Comparison of ENCODE assay signal across 9 cellular contexts in genomic region chr10:71696635-71697326, GRCh38. TPM values are rescaled to one million over a fixed set of nuclear protein-coding genes. Genes with fewer than 3 reads are reported as not detected.
A peak's percentile ranks its signal among the peaks of the same experiment; 100 is the strongest.
DNase-seq lines count a peak whose midpoint lies in the region; ATAC-seq and TF ChIP-seq lines count a peak whose summit lies in the region.
"Had no signal": no experiment of that assay in that cellular context is flagged by ENCODE, and none has a peak within 500 bp of the region (broad histone marks: within the 10 kb centered on the region; RNA-seq: fewer than 3 reads in every experiment).

No MANE protein-coding gene starts in this region.

- ATAC-seq in CD4-positive, CD25-positive, alpha-beta regulatory T cell (ENCODE audit: low read depth in 2 of 2): peak; percentile 61 to 67
- ATAC-seq in HG03135 (IDR thresholded peaks at IDR 0.05; ENCODE audit: unreplicated experiment) (no peak), HG03457 (IDR thresholded peaks at IDR 0.05; ENCODE audit: unreplicated experiment) (no peak)

- TF ChIP-seq CTCF in HL-60 (IDR thresholded peaks at IDR 0.05; ENCODE audit: insufficient read depth, low read length) (peak; percentile 86), ascending aorta (IDR thresholded peaks at IDR 0.05) (peak; percentile 59 to 75 (median 66))

- no peak overlapping the region for H3K4me3 ChIP-seq in CD4-positive, CD25-positive, alpha-beta regulatory T cell (ENCODE audit: low read depth, low read length)
- H3K4me3 ChIP-seq in HL-60 (replicated peaks; ENCODE audit: insufficient read depth, low read length) (no peak overlapping the region), ascending aorta (no peak overlapping the region)
- H3K4me3 ChIP-seq: skin epidermis had no signal

- peak; percentile 41 to 58 (median 53) for DNase-seq in CD4-positive, CD25-positive, alpha-beta regulatory T cell
- peak in 1 of 2 experiments; percentile 63 for DNase-seq in HL-60 (ENCODE audit: low read depth in 1 of 2, low spot score in 1 of 2)
- peak in 4 of 5 donors; percentile 43 to 62 (median 48) for DNase-seq in T-helper 1 cell
- DNase-seq in ascending aorta (ENCODE audit: low spot score in 2 of 2): no peak
- DNase-seq in iPS-NIHi11 (ENCODE audit: low spot score): peak; percentile 90
- DNase-seq in stimulated activated CD4-positive, alpha-beta T cell treated with anti-CD3 and anti-CD28 coated beads, Interleukin-2, amount 100 ng/mL, for 24 hours: peak; percentile 74 to 80

- H3K9me3 Mint-ChIP-seq in CD4-positive, CD25-positive, alpha-beta regulatory T cell: no peaks in the 10 kb centered on the region

- intact Hi-C loops in ascending aorta (cut with DNase I): no loop called here

- H3K27ac ChIP-seq in CD4-positive, CD25-positive, alpha-beta regulatory T cell (ENCODE audit: insufficient read depth, low read length, poor library complexity, severe bottlenecking): no peak overlapping the region
- H3K27ac ChIP-seq in HL-60 (replicated peaks) (no peak overlapping the region), ascending aorta (no peak overlapping the region)

- no peaks in the 10 kb centered on the region for H3K36me3 Mint-ChIP-seq in CD4-positive, CD25-positive, alpha-beta regulatory T cell

- no peaks in the 10 kb centered on the region for H3K9me3 ChIP-seq in CD4-positive, CD25-positive, alpha-beta regulatory T cell (ENCODE audit: control insufficient read depth in 2 of 2, low read length in 2 of 2)
- H3K9me3 ChIP-seq in ascending aorta: no peaks in the 10 kb centered on the region

- no peaks in the 10 kb centered on the region for H3K27me3 ChIP-seq in CD4-positive, CD25-positive, alpha-beta regulatory T cell (ENCODE audit: control insufficient read depth, insufficient read depth, low read length)
- H3K27me3 ChIP-seq in HL-60 (ENCODE audit: insufficient read depth, poor library complexity, severe bottlenecking): no peaks in the 10 kb centered on the region
- no peaks in the 10 kb centered on the region for H3K27me3 ChIP-seq in ascending aorta

- H3K36me3 ChIP-seq in CD4-positive, CD25-positive, alpha-beta regulatory T cell (ENCODE audit: control insufficient read depth, insufficient read depth, low read length): no peaks in the 10 kb centered on the region
- no peaks in the 10 kb centered on the region for H3K36me3 ChIP-seq in ascending aorta

- H3K27ac Mint-ChIP-seq in CD4-positive, CD25-positive, alpha-beta regulatory T cell: peak overlapping the region in 1 of 3 donors; percentile 71

- H3K27me3 Mint-ChIP-seq in CD4-positive, CD25-positive, alpha-beta regulatory T cell: peaks cover 5% of the 10 kb centered on the region

- H3K4me3 Mint-ChIP-seq in CD4-positive, CD25-positive, alpha-beta regulatory T cell: peak overlapping the region in 2 of 4 donors; percentile 10 to 48

- H3K4me1 Mint-ChIP-seq in CD4-positive, CD25-positive, alpha-beta regulatory T cell: peaks cover 9 to 50% (median 29%) of the 10 kb centered on the region in 4 donors

- peaks cover 37% of the 10 kb centered on the region for H3K4me1 ChIP-seq in CD4-positive, CD25-positive, alpha-beta regulatory T cell (ENCODE audit: control insufficient read depth, insufficient read depth, low read length, poor library complexity, severe bottlenecking)
- no peaks in the 10 kb centered on the region for H3K4me1 ChIP-seq in ascending aorta

RNA-seq across cellular contexts. Expression of gene C10orf105, which starts 22.8 kb away (rescaled TPM):
- 0.52 TPM for total RNA-seq in CD4-positive, CD25-positive, alpha-beta regulatory T cell
- polyA plus RNA-seq in CD4-positive, CD25-positive, alpha-beta regulatory T cell: under 1 TPM in 2 of 4 donors, not detected in 2; 0.05 to 0.20 TPM
- total RNA-seq in ascending aorta: not detected

Comparison
In these comparisons a context has a peak if more than half of its experiments do, and no peak if none do; other contexts are left out.
1. ATAC-seq: peak in CD4-positive, CD25-positive, alpha-beta regulatory T cell (2 of 2); none in HG03135 (single experiment) and HG03457 (single experiment).
2. DNase-seq: peak in CD4-positive, CD25-positive, alpha-beta regulatory T cell (3 of 3), T-helper 1 cell (4 of 5), iPS-NIHi11 (single experiment) and stimulated activated CD4-positive, alpha-beta T cell treated with anti-CD3 and anti-CD28 coated beads, Interleukin-2, amount 100 ng/mL, for 24 hours (2 of 2); none in ascending aorta (0 of 2).